Comparison of ENCODE assay signal across 1 cellular context in genomic region chr13:114154476-114154875, GRCh38.
TF ChIP-seq lines count a peak whose summit lies in the region.

No MANE protein-coding gene starts in this region.

TF ChIP-seq in SK-N-SH, 30 proteins besides CTCF, POLR2A, EP300 and RAD21 (continued from another document):
- TF ChIP-seq SIN3A (IDR thresholded peaks at IDR 0.05; ENCODE audit: borderline replicate concordance, low read depth, low read length) (no peak), MAX (IDR thresholded peaks at IDR 0.05; ENCODE audit: low read depth) (no peak), GATA2 (CRISPR knock-in tag; IDR thresholded peaks at IDR 0.05) (no peak), MXI1 (IDR thresholded peaks at IDR 0.05; ENCODE audit: low read depth, low read length) (no peak), SMC3 (IDR thresholded peaks at IDR 0.05; ENCODE audit: low read depth, low read length) (no peak), USF2 (IDR thresholded peaks at IDR 0.05; ENCODE audit: borderline replicate concordance, low read depth, low read length) (no peak), CHD2 (IDR thresholded peaks at IDR 0.05; ENCODE audit: low read length, partially characterized antibody) (no peak), IRF3 (IDR thresholded peaks at IDR 0.05; ENCODE audit: low read depth, low read length) (no peak)
